In the genomic region with DNA sequence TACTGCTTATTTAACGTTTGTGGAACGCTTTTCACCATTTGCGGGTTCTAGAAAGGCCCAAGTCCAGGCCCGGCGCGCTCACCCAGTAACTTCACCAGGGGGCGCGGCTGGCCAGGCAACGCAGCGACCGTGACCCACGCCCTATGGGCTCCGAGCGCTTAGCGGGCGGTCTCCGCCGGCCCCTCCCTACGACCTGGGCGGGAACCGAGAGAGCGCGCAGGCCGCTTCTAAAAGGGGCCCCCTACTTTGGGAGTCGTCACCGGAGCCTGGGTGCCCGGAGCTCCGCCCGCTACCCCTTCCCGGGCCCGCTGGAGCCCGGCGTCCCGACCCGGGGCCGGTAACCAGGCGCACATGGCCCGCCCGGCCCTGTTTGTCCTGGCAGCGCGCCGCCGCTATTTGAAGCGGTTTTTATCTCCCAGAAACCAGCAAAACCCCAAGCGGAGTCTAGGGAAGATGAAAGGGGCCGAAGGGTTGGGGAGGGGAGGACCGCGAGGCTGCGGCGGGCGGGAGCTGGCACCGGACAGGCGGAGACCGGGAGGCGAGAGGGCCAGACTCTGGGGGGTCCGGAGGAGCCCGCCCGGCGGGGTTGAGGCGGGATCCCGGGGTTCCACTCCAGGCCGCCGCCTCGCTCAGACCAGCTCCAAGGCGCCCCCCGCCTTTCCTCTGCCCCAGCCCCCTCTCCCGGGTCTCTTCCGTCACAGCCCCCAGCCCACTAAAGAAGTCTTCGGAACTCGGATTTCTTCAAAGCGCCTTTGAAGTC, we compare ENCODE assay signal across 1 cellular context.
TF ChIP-seq lines count a peak whose summit lies in the region.

No MANE protein-coding gene starts in this region.

TF ChIP-seq in HEK293, 187 proteins besides CTCF, POLR2A, EP300 and RAD21 (continued from another document and continues in another):
- TF ChIP-seq, protein P1, sequence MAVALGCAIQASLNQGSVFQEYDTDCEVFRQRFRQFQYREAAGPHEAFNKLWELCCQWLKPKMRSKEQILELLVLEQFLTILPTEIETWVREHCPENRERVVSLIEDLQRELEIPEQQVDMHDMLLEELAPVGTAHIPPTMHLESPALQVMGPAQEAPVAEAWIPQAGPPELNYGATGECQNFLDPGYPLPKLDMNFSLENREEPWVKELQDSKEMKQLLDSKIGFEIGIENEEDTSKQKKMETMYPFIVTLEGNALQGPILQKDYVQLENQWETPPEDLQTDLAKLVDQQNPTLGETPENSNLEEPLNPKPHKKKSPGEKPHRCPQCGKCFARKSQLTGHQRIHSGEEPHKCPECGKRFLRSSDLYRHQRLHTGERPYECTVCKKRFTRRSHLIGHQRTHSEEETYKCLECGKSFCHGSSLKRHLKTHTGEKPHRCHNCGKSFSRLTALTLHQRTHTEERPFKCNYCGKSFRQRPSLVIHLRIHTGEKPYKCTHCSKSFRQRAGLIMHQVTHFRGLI (tag by site-specific recombination; IDR thresholded peaks at IDR 0.05), result peak; percentile 43
- TF ChIP-seq ZNF174 (tag by site-specific recombination; IDR thresholded peaks at IDR 0.05) (no peak), ZBTB8A (tag by site-specific recombination; IDR thresholded peaks at IDR 0.05) (peak; percentile 98), BCL11B (tag by site-specific recombination; IDR thresholded peaks at IDR 0.05; ENCODE audit: low read depth) (peak; percentile 64; the same call in 1 of the 2 replicates), ZEB2 (tag by site-specific recombination; IDR thresholded peaks at IDR 0.05) (peak; percentile 97), ZNF664 (tag by site-specific recombination; IDR thresholded peaks at IDR 0.05) (no peak), ZBTB17 (tag by site-specific recombination; IDR thresholded peaks at IDR 0.05) (peak; percentile 41; the same call in 1 of the 2 replicates), ZNF76 (tag by site-specific recombination; IDR thresholded peaks at IDR 0.05; ENCODE audit: borderline replicate concordance, low read depth) (peak; percentile 75; the same call in 1 of the 2 replicates), ZNF658 (tag by site-specific recombination; IDR thresholded peaks at IDR 0.05) (no peak), BCL11A (tag by site-specific recombination; IDR thresholded peaks at IDR 0.05; ENCODE audit: low read depth) (peak; percentile 81; the same call in 1 of the 2 replicates), ZFP69B (tag by site-specific recombination; IDR thresholded peaks at IDR 0.05) (peak; percentile 86; the same call in 1 of the 2 replicates), ZFP41 (tag by site-specific recombination; IDR thresholded peaks at IDR 0.05; ENCODE audit: borderline replicate concordance) (no peak), ZNF433 (tag by site-specific recombination; IDR thresholded peaks at IDR 0.05; ENCODE audit: low read depth) (no peak), ZIC2 (tag by site-specific recombination; IDR thresholded peaks at IDR 0.05) (peak; percentile 78), ZNF585B (tag by site-specific recombination; IDR thresholded peaks at IDR 0.05) (no peak), ZNF133 (tag by site-specific recombination; IDR thresholded peaks at IDR 0.05) (no peak), ZNF501 (tag by site-specific recombination; IDR thresholded peaks at IDR 0.05) (peak; percentile 91), YY1 (tag by site-specific recombination; IDR thresholded peaks at IDR 0.05) (0 out of 2 replicates have a peak, but pooled peaks have one; percentile 30), ZNF24 (tag by site-specific recombination; IDR thresholded peaks at IDR 0.05) (peak; percentile 51; the same call in 1 of the 2 replicates), ZNF416 (tag by site-specific recombination; IDR thresholded peaks at IDR 0.05) (no peak), REPIN1 (tag by site-specific recombination; IDR thresholded peaks at IDR 0.05; ENCODE audit: low read depth) (no peak), ZNF184 (tag by site-specific recombination; IDR thresholded peaks at IDR 0.05) (peak; percentile 72; the same call in 1 of the 2 replicates), ZNF121 (tag by site-specific recombination; IDR thresholded peaks at IDR 0.05) (no peak), GLI4 (tag by site-specific recombination; IDR thresholded peaks at IDR 0.05) (no peak), ZNF140 (tag by site-specific recombination; IDR thresholded peaks at IDR 0.05) (no peak), GLIS1 (tag by site-specific recombination; IDR thresholded peaks at IDR 0.05) (peak; percentile 88), ZNF423 (tag by site-specific recombination; IDR thresholded peaks at IDR 0.05) (peak; percentile 97), ZNF561 (tag by site-specific recombination; IDR thresholded peaks at IDR 0.05; ENCODE audit: borderline replicate concordance) (peak; percentile 84), ZNF302 (tag by site-specific recombination; IDR thresholded peaks at IDR 0.05; ENCODE audit: low read depth) (no peak), ZNF510 (tag by site-specific recombination; IDR thresholded peaks at IDR 0.05; ENCODE audit: insufficient replicate concordance) (no peak), ZBTB20 (tag by site-specific recombination; IDR thresholded peaks at IDR 0.05) (peak; percentile 94), ZNF394 (tag by site-specific recombination; IDR thresholded peaks at IDR 0.05; ENCODE audit: borderline replicate concordance) (peak; percentile 57; the same call in 1 of the 2 replicates)
- TF ChIP-seq, protein P2, sequence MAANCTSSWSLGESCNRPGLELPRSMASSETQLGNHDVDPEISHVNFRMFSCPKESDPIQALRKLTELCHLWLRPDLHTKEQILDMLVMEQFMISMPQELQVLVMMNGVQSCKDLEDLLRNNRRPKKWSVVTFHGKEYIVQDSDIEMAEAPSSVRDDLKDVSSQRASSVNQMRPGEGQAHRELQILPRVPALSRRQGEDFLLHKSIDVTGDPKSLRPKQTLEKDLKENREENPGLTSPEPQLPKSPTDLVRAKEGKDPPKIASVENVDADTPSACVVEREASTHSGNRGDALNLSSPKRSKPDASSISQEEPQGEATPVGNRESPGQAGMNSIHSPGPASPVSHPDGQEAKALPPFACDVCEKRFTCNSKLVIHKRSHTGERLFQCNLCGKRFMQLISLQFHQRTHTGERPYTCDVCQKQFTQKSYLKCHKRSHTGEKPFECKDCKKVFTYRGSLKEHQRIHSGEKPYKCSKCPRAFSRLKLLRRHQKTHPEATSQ (tag by site-specific recombination; IDR thresholded peaks at IDR 0.05), result no peak
- TF ChIP-seq, protein P3, sequence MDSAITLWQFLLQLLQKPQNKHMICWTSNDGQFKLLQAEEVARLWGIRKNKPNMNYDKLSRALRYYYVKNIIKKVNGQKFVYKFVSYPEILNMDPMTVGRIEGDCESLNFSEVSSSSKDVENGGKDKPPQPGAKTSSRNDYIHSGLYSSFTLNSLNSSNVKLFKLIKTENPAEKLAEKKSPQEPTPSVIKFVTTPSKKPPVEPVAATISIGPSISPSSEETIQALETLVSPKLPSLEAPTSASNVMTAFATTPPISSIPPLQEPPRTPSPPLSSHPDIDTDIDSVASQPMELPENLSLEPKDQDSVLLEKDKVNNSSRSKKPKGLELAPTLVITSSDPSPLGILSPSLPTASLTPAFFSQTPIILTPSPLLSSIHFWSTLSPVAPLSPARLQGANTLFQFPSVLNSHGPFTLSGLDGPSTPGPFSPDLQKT (IDR thresholded peaks at IDR 0.05; ENCODE audit: borderline replicate concordance, low read depth, low read length), result no peak
- TF ChIP-seq, protein P4, sequence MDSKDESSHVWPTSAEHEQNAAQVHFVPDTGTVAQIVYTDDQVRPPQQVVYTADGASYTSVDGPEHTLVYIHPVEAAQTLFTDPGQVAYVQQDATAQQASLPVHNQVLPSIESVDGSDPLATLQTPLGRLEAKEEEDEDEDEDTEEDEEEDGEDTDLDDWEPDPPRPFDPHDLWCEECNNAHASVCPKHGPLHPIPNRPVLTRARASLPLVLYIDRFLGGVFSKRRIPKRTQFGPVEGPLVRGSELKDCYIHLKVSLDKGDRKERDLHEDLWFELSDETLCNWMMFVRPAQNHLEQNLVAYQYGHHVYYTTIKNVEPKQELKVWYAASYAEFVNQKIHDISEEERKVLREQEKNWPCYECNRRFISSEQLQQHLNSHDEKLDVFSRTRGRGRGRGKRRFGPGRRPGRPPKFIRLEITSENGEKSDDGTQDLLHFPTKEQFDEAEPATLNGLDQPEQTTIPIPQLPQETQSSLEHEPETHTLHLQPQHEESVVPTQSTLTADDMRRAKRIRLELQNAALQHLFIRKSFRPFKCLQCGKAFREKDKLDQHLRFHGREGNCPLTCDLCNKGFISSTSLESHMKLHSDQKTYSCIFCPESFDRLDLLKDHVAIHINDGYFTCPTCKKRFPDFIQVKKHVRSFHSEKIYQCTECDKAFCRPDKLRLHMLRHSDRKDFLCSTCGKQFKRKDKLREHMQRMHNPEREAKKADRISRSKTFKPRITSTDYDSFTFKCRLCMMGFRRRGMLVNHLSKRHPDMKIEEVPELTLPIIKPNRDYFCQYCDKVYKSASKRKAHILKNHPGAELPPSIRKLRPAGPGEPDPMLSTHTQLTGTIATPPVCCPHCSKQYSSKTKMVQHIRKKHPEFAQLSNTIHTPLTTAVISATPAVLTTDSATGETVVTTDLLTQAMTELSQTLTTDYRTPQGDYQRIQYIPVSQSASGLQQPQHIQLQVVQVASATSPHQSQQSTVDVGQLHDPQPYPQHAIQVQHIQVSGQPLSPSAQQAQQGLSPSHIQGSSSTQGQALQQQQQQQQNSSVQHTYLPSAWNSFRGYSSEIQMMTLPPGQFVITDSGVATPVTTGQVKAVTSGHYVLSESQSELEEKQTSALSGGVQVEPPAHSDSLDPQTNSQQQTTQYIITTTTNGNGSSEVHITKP (tag by site-specific recombination; IDR thresholded peaks at IDR 0.05), result peak; percentile 71
- TF ChIP-seq, protein P5, sequence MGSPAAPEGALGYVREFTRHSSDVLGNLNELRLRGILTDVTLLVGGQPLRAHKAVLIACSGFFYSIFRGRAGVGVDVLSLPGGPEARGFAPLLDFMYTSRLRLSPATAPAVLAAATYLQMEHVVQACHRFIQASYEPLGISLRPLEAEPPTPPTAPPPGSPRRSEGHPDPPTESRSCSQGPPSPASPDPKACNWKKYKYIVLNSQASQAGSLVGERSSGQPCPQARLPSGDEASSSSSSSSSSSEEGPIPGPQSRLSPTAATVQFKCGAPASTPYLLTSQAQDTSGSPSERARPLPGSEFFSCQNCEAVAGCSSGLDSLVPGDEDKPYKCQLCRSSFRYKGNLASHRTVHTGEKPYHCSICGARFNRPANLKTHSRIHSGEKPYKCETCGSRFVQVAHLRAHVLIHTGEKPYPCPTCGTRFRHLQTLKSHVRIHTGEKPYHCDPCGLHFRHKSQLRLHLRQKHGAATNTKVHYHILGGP (tag by site-specific recombination; IDR thresholded peaks at IDR 0.05), result no peak
- TF ChIP-seq, protein P6, sequence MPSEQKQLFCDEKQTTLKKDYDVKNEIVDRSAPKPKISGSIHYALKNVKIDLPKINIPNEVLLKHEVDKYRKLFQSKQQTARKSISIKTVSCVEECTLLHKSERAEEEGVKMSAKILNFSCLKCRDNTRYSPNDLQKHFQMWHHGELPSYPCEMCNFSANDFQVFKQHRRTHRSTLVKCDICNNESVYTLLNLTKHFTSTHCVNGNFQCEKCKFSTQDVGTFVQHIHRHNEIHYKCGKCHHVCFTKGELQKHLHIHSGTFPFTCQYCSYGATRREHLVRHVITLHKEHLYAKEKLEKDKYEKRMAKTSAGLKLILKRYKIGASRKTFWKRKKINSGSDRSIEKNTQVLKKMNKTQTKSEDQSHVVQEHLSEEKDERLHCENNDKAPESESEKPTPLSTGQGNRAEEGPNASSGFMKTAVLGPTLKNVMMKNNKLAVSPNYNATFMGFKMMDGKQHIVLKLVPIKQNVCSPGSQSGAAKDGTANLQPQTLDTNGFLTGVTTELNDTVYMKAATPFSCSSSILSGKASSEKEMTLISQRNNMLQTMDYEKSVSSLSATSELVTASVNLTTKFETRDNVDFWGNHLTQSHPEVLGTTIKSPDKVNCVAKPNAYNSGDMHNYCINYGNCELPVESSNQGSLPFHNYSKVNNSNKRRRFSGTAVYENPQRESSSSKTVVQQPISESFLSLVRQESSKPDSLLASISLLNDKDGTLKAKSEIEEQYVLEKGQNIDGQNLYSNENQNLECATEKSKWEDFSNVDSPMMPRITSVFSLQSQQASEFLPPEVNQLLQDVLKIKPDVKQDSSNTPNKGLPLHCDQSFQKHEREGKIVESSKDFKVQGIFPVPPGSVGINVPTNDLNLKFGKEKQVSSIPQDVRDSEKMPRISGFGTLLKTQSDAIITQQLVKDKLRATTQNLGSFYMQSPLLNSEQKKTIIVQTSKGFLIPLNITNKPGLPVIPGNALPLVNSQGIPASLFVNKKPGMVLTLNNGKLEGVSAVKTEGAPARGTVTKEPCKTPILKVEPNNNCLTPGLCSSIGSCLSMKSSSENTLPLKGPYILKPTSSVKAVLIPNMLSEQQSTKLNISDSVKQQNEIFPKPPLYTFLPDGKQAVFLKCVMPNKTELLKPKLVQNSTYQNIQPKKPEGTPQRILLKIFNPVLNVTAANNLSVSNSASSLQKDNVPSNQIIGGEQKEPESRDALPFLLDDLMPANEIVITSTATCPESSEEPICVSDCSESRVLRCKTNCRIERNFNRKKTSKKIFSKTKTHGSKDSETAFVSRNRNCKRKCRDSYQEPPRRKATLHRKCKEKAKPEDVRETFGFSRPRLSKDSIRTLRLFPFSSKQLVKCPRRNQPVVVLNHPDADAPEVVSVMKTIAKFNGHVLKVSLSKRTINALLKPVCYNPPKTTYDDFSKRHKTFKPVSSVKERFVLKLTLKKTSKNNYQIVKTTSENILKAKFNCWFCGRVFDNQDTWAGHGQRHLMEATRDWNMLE (tag by site-specific recombination; conservative IDR thresholded peaks at IDR 0.05; ENCODE audit: low read depth), result 0 out of 2 replicates have a peak, but pooled peaks have one; percentile 7
- TF ChIP-seq, protein P7, sequence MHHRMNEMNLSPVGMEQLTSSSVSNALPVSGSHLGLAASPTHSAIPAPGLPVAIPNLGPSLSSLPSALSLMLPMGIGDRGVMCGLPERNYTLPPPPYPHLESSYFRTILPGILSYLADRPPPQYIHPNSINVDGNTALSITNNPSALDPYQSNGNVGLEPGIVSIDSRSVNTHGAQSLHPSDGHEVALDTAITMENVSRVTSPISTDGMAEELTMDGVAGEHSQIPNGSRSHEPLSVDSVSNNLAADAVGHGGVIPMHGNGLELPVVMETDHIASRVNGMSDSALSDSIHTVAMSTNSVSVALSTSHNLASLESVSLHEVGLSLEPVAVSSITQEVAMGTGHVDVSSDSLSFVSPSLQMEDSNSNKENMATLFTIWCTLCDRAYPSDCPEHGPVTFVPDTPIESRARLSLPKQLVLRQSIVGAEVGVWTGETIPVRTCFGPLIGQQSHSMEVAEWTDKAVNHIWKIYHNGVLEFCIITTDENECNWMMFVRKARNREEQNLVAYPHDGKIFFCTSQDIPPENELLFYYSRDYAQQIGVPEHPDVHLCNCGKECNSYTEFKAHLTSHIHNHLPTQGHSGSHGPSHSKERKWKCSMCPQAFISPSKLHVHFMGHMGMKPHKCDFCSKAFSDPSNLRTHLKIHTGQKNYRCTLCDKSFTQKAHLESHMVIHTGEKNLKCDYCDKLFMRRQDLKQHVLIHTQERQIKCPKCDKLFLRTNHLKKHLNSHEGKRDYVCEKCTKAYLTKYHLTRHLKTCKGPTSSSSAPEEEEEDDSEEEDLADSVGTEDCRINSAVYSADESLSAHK (tag by site-specific recombination; IDR thresholded peaks at IDR 0.05), result peak; percentile 91
- TF ChIP-seq, protein P8, sequence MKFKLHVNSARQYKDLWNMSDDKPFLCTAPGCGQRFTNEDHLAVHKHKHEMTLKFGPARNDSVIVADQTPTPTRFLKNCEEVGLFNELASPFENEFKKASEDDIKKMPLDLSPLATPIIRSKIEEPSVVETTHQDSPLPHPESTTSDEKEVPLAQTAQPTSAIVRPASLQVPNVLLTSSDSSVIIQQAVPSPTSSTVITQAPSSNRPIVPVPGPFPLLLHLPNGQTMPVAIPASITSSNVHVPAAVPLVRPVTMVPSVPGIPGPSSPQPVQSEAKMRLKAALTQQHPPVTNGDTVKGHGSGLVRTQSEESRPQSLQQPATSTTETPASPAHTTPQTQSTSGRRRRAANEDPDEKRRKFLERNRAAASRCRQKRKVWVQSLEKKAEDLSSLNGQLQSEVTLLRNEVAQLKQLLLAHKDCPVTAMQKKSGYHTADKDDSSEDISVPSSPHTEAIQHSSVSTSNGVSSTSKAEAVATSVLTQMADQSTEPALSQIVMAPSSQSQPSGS (tag by site-specific recombination; IDR thresholded peaks at IDR 0.05; ENCODE audit: low read depth), result 0 out of 2 replicates have a peak, but pooled peaks have one; percentile 28
